ENCODE assay signal across 17 cellular contexts in the genomic region with DNA sequence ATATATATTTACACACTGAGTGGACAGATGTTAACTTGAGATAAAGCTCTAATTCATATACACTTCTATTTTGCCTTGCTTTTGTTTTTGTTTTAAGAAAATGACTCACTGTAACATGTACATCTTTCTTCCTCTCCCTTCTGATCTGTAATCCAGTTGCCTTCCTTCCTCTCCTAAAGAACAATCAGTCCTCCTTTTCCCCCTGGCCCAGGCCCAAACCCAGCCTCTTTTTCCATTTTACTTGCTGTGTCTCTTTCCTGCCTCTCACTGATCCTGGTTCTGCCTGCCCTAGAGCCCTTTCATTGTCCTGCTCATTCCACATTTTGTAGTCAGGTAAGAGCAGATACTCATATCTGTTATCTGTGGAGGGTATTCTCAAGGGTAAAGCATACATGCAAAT. TPM values are rescaled to one million over a fixed set of nuclear protein-coding genes. Genes with fewer than 3 reads are reported as not detected.
A peak's percentile ranks its signal among the peaks of the same experiment; 100 is the strongest.
DNase-seq lines count a peak whose midpoint lies in the region; ATAC-seq and TF ChIP-seq lines count a peak whose summit lies in the region.
"Had no signal": no experiment of that assay in that cellular context is flagged by ENCODE, and none has a peak within 500 bp of the region (broad histone marks: within the 10 kb centered on the region; RNA-seq: fewer than 3 reads in every experiment).

No MANE protein-coding gene starts in this region.

- TF ChIP-seq CTCF in coronary artery (IDR thresholded peaks at IDR 0.05), result no peak

- no peaks in the 10 kb centered on the region for H3K36me3 Mint-ChIP-seq in activated CD4-positive, alpha-beta T cell treated with anti-CD3 and anti-CD28 coated beads, Interleukin-2, amount 10 ng/mL, durations not matched to agents 7 days and 5 days (ENCODE audit: low read depth)
- H3K36me3 Mint-ChIP-seq: CD4-positive, CD25-positive, alpha-beta regulatory T cell had no signal

- ATAC-seq in GM19467 (IDR thresholded peaks at IDR 0.05; ENCODE audit: unreplicated experiment) (no peak), GM21737 (IDR thresholded peaks at IDR 0.05; ENCODE audit: unreplicated experiment) (no peak)
- ATAC-seq: activated CD4-positive, CD25-positive, alpha-beta regulatory T cell treated with anti-CD3 and anti-CD28 coated beads, Interleukin-2, amount 50 U/mL, for 24 hours; stimulated activated naive CD8-positive, alpha-beta T cell treated with anti-CD3 and anti-CD28 coated beads, Interleukin-15, Interleukin-2, amounts not matched to agents 100 U/mL and 50 U/mL, for 24 hours had no signal

- no peaks in the 10 kb centered on the region for H3K4me1 Mint-ChIP-seq in activated CD4-positive, alpha-beta T cell treated with anti-CD3 and anti-CD28 coated beads, Interleukin-2, amount 10 ng/mL, durations not matched to agents 7 days and 5 days
- H3K4me1 Mint-ChIP-seq: CD4-positive, CD25-positive, alpha-beta regulatory T cell had no signal

- no peak overlapping the region for H3K27ac Mint-ChIP-seq in activated CD4-positive, alpha-beta T cell treated with anti-CD3 and anti-CD28 coated beads, Interleukin-2, amount 10 ng/mL, durations not matched to agents 7 days and 5 days
- H3K27ac Mint-ChIP-seq: CD4-positive, CD25-positive, alpha-beta regulatory T cell; dendritic cell treated with granulocyte-macrophage colony-stimulating factor and Interleukin-4, amounts not matched to agents 40 ng/mL and 50 ng/mL, for 4 days; nephron progenitor cell had no signal

- H3K4me3 ChIP-seq in coronary artery, result no peak overlapping the region

- no peaks in the 10 kb centered on the region for H3K9me3 Mint-ChIP-seq in activated CD4-positive, alpha-beta T cell treated with anti-CD3 and anti-CD28 coated beads, Interleukin-2, amount 10 ng/mL, durations not matched to agents 7 days and 5 days
- H3K9me3 Mint-ChIP-seq: CD4-positive, CD25-positive, alpha-beta regulatory T cell; dendritic cell treated with granulocyte-macrophage colony-stimulating factor and Interleukin-4, amounts not matched to agents 40 ng/mL and 50 ng/mL, for 4 days; nephron progenitor cell had no signal

- peak; percentile 48 for DNase-seq in M059J (ENCODE audit: low read depth)
- no peak for DNase-seq in coronary artery (ENCODE audit: low spot score)
- peak; percentile 75 for DNase-seq in iris pigment epithelial cell (ENCODE audit: low read depth)
- DNase-seq in stromal cell of bone marrow (ENCODE audit: low read depth), result peak; percentile 9
- no peak for DNase-seq in stimulated activated naive CD4-positive, alpha-beta T cell (lab: John Stamatoyannopoulos, UW)
- DNase-seq in activated CD4-positive, alpha-beta T cell treated with anti-CD3 and anti-CD28 coated beads, Interleukin-2, amount 10 ng/mL, durations not matched to agents 7 days and 5 days, result no peak
- DNase-seq: activated effector memory CD4-positive, alpha-beta T cell treated with anti-CD3 and anti-CD28 coated beads, Interleukin-2, amount 50 U/mL, for 16 hours; CD4-positive, CD25-positive, alpha-beta regulatory T cell; H7; NCI-H2171 treated with DMSO at 0.1 percent for 48 hours; nephron progenitor cell; RPMI8226; stimulated activated naive CD8-positive, alpha-beta T cell treated with anti-CD3 and anti-CD28 coated beads, Interleukin-15, Interleukin-2, amounts not matched to agents 100 U/mL and 50 U/mL, for 24 hours had no signal

- peak overlapping the region; percentile 25 to 70 for H3K27ac ChIP-seq in coronary artery

- CTCF ChIA-PET in activated CD4-positive, alpha-beta T cell treated with anti-CD3 and anti-CD28 coated beads, Interleukin-2, amount 10 ng/mL, durations not matched to agents 7 days and 5 days (lab: Charles Lee), result interaction anchor here (1.1 kb wide), 1 partner anchor 51 kb away, joined by 3 read pairs; a partner anchor contains a TSS

- H3K4me3 Mint-ChIP-seq in activated CD4-positive, alpha-beta T cell treated with anti-CD3 and anti-CD28 coated beads, Interleukin-2, amount 10 ng/mL, durations not matched to agents 7 days and 5 days, result no peak overlapping the region
- H3K4me3 Mint-ChIP-seq: CD4-positive, CD25-positive, alpha-beta regulatory T cell; dendritic cell treated with granulocyte-macrophage colony-stimulating factor and Interleukin-4, amounts not matched to agents 40 ng/mL and 50 ng/mL, for 4 days; nephron progenitor cell had no signal

- H3K27me3 Mint-ChIP-seq in activated CD4-positive, alpha-beta T cell treated with anti-CD3 and anti-CD28 coated beads, Interleukin-2, amount 10 ng/mL, durations not matched to agents 7 days and 5 days, result no peaks in the 10 kb centered on the region
- H3K27me3 Mint-ChIP-seq: dendritic cell treated with granulocyte-macrophage colony-stimulating factor and Interleukin-4, amounts not matched to agents 40 ng/mL and 50 ng/mL, for 4 days had no signal

- POLR2A ChIA-PET in activated CD4-positive, alpha-beta T cell treated with anti-CD3 and anti-CD28 coated beads, Interleukin-2, amount 10 ng/mL, durations not matched to agents 7 days and 5 days (lab: Charles Lee), result interaction anchor here (0.6 kb wide), 1 partner anchor 555 kb away, joined by 4 read pairs; no protein-coding TSS in a partner anchor

RNA-seq across cellular contexts. Expression of a gene that starts 50.8 kb away (rescaled TPM):
- total RNA-seq in M059J (2014; rRNA removed; shearing (Covaris generic)), result not detected in 2 replicates
- not detected for total RNA-seq in activated CD4-positive, alpha-beta T cell treated with anti-CD3 and anti-CD28 coated beads, Interleukin-2, amount 10 ng/mL, durations not matched to agents 7 days and 5 days
- total RNA-seq: CD4-positive, CD25-positive, alpha-beta regulatory T cell; H7 had no signal

RNA-seq across cellular contexts. Expression of a gene that starts 50.9 kb away (rescaled TPM):
- total RNA-seq in M059J (2014; rRNA removed; shearing (Covaris generic)), result 8.7 and 11.4 TPM in 2 replicates
- 10 to 100 TPM; 26.3 to 33.5 TPM for total RNA-seq in activated CD4-positive, alpha-beta T cell treated with anti-CD3 and anti-CD28 coated beads, Interleukin-2, amount 10 ng/mL, durations not matched to agents 7 days and 5 days

Comparison
In these comparisons a context has a peak if more than half of its experiments do, and no peak if none do; other contexts are left out.
1. DNase-seq: peak in M059J (single experiment), iris pigment epithelial cell (single experiment) and stromal cell of bone marrow (single experiment); none in coronary artery (single experiment), stimulated activated naive CD4-positive, alpha-beta T cell (0 of 6) and activated CD4-positive, alpha-beta T cell treated with anti-CD3 and anti-CD28 coated beads, Interleukin-2, amount 10 ng/mL, durations not matched to agents 7 days and 5 days (single experiment).